In genomic region chr22:31490496-31490925, GRCh38 we compare ENCODE assay signal across 8 cellular contexts. TPM values are rescaled to one million over a fixed set of nuclear protein-coding genes. Genes with fewer than 3 reads are reported as not detected.
DNase-seq lines count a peak whose midpoint lies in the region; TF ChIP-seq lines count a peak whose summit lies in the region.

No MANE protein-coding gene starts in this region.

- DNase-seq in NCI-H1092 treated with DMSO at 0.1 percent for 48 hours (lab: John Stamatoyannopoulos, UW) (peak; percentile 50), NCI-H1092 (lab: John Stamatoyannopoulos, UW) (no peak), HEK293T (ENCODE audit: extremely low spot score) (peak; percentile 60), MV-4-11 (lab: John Stamatoyannopoulos, UW) (peak; percentile 97), dermis microvascular lymphatic vessel endothelial cell (ENCODE audit: low read depth in 2 of 2) (peak; percentile 50 to 84)
- DNase-seq in activated CD4-positive, alpha-beta T cell treated with anti-CD3 and anti-CD28 coated beads for 48 hours, result peak; percentile 64
- peak; percentile 22 to 35 (median 33) for DNase-seq in stimulated activated CD4-positive, alpha-beta T cell treated with anti-CD3 and anti-CD28 coated beads, TNF-alpha, amount 100 ng/mL, for 48 hours (ENCODE audit: low read depth in 3 of 3)

- peak overlapping the region; percentile 56 to 91 for H3K9ac ChIP-seq in liver (ENCODE audit: low read depth in 1 of 2, low read length in 2 of 2)

- POLR2A ChIA-PET in HEK293T (lab: Yijun Ruan, JAX), result interaction anchor here (0.9 to 1.0 kb wide), 2 partner anchors 18 to 144 kb away, joined by 3 read pairs; no protein-coding TSS in a partner anchor

- no peaks in the 10 kb centered on the region for H3K27me3 ChIP-seq in liver (ENCODE audit: control insufficient read depth in 4 of 4, insufficient read depth in 4 of 4, low read length in 3 of 4)

- CTCF ChIA-PET in HEK293T (lab: Yijun Ruan, JAX), result no interaction called here

- peak overlapping the region; percentile 90 to 94 for H3K27ac ChIP-seq in liver (ENCODE audit: low read depth in 1 of 2, low read length in 2 of 2)

- peaks cover 0 to 4% (median 1%) of the 10 kb centered on the region in 4 donors for H3K36me3 ChIP-seq in liver (ENCODE audit: control insufficient read depth in 4 of 4, insufficient read depth in 3 of 4, low read depth in 1 of 4, low read length in 3 of 4)

- peak overlapping the region; percentile 65 to 96 (median 95) for H3K4me3 ChIP-seq in liver (ENCODE audit: low read depth in 1 of 3, low read length in 3 of 3)

- no peak for TF ChIP-seq RAD21 in liver (IDR thresholded peaks at IDR 0.05)

- no peak for TF ChIP-seq CTCF in liver (IDR thresholded peaks at IDR 0.05; ENCODE audit: low read depth, low read length, missing input control)

- WGBS in liver, result under 1% methylated on average over 15 of the region's 15 CpGs

- no peaks in the 10 kb centered on the region for H3K9me3 ChIP-seq in liver (ENCODE audit: control insufficient read depth in 4 of 4, low read length in 3 of 4)

- peaks cover 7 to 25% (median 19%) of the 10 kb centered on the region in 4 donors for H3K4me1 ChIP-seq in liver (ENCODE audit: control insufficient read depth in 4 of 4, insufficient read depth in 4 of 4, low read length in 3 of 4)

TF ChIP-seq in HEK293T, 16 proteins besides CTCF, POLR2A, EP300 and RAD21:
- TF ChIP-seq, protein P1, sequence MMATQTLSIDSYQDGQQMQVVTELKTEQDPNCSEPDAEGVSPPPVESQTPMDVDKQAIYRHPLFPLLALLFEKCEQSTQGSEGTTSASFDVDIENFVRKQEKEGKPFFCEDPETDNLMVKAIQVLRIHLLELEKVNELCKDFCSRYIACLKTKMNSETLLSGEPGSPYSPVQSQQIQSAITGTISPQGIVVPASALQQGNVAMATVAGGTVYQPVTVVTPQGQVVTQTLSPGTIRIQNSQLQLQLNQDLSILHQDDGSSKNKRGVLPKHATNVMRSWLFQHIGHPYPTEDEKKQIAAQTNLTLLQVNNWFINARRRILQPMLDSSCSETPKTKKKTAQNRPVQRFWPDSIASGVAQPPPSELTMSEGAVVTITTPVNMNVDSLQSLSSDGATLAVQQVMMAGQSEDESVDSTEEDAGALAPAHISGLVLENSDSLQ (IDR thresholded peaks at IDR 0.05), result peak; percentile 36; the same call in 1 of the 2 replicates
- TF ChIP-seq NFRKB (IDR thresholded peaks at IDR 0.05) (no peak), L3MBTL2 (conservative IDR thresholded peaks at IDR 0.05) (0 out of 2 replicates have a peak, but pooled peaks have one; percentile 11), SUZ12 (IDR thresholded peaks at IDR 0.05) (no peak), ZNF384 (IDR thresholded peaks at IDR 0.05) (no peak), FOXK2 (IDR thresholded peaks at IDR 0.05) (no peak), BHLHE40 (IDR thresholded peaks at IDR 0.05; ENCODE audit: borderline replicate concordance) (no peak), TARDBP (IDR thresholded peaks at IDR 0.05) (no peak)
TF ChIP-seq in HEK293T: peak in this region for 2.

TF ChIP-seq in liver, 16 proteins besides CTCF, POLR2A, EP300 and RAD21:
- TF ChIP-seq MAX (IDR thresholded peaks at IDR 0.05), result peak; percentile 9
- TF ChIP-seq YY1 (IDR thresholded peaks at IDR 0.05), result peak; percentile 37
- TF ChIP-seq GABPA (IDR thresholded peaks at IDR 0.05 in 1 of 2, conservative IDR thresholded peaks at IDR 0.05 in 1 of 2), result no peak
- no peak for TF ChIP-seq REST (IDR thresholded peaks at IDR 0.05)
- TF ChIP-seq EGR1 (IDR thresholded peaks at IDR 0.05; ENCODE audit: low read depth in 2 of 2), result no peak

RNA-seq across cellular contexts. Expression of gene EIF4ENIF1, which starts 0.9 kb away (rescaled TPM):
- 8.6 and 12.5 TPM in 2 replicates for total RNA-seq in dermis microvascular lymphatic vessel endothelial cell
- 1 to 10 TPM; 7.0 to 7.1 TPM for total RNA-seq in liver
- 1 to 10 TPM; 4.6 to 5.1 TPM for polyA plus RNA-seq in liver

RNA-seq across cellular contexts. Expression of gene SFI1, which starts 5.8 kb away (rescaled TPM):
- total RNA-seq in dermis microvascular lymphatic vessel endothelial cell (12.3 and 15.8 TPM in 2 replicates), liver (10 to 100 TPM; 11.0 to 16.2 TPM)
- polyA plus RNA-seq in liver, result 1 to 10 TPM; 3.1 to 3.7 TPM
